Comparison of ENCODE assay signal across 8 cellular contexts in genomic region chr16:10944249-10945064, GRCh38. TPM values are rescaled to one million over a fixed set of nuclear protein-coding genes. Genes with fewer than 3 reads are reported as not detected.
A peak's percentile ranks its signal among the peaks of the same experiment; 100 is the strongest.
DNase-seq lines count a peak whose midpoint lies in the region; ATAC-seq lines count a peak whose summit lies in the region.

CLEC16A (plus strand) TSS chr16:10944564; CDS start chr16:10944718, 154 bp downstream.

- peak within 1 kb of the TSS; percentile 60 for H3K27ac ChIP-seq in effector memory CD4-positive, alpha-beta T cell (ENCODE audit: insufficient read depth, low read length, poor library complexity, severe bottlenecking)

- peak; percentile 61 for ATAC-seq in GM21360 (IDR thresholded peaks at IDR 0.05; ENCODE audit: unreplicated experiment)

- H3K4me3 ChIP-seq in effector memory CD4-positive, alpha-beta T cell (ENCODE audit: insufficient read depth, low read depth, low read length, poor library complexity, severe bottlenecking): peak within 1 kb of the TSS; percentile 94

- DNase-seq in COLO829 (ENCODE audit: low spot score) (peak; percentile 98), HT1080 (ENCODE audit: low read depth) (peak; percentile 94), NOMO-1 (lab: John Stamatoyannopoulos, UW; ENCODE audit: unreplicated experiment in 2 of 2) (peak; percentile 92 to 93), lung microvascular endothelial cell (ENCODE audit: low read depth in 2 of 2) (peak; percentile 98)
- peak; percentile 98 for DNase-seq in activated CD8-positive, alpha-beta memory T cell treated with anti-CD3 and anti-CD28 coated beads for 24 hours
- peak; percentile 88 to 94 (median 93) for DNase-seq in effector memory CD4-positive, alpha-beta T cell
- DNase-seq in stimulated activated CD4-positive, alpha-beta T cell treated with anti-CD3 and anti-CD28 coated beads, TNF-alpha, amount 100 ng/mL, for 4 hours (ENCODE audit: low read depth in 3 of 3): peak; percentile 89 to 97 (median 91)

- no peaks in the 10 kb centered on the region for H3K9me3 ChIP-seq in effector memory CD4-positive, alpha-beta T cell (ENCODE audit: control insufficient read depth, low read length)

- no peaks in the 10 kb centered on the region for H3K27me3 ChIP-seq in effector memory CD4-positive, alpha-beta T cell (replicated peaks; ENCODE audit: control insufficient read depth, insufficient read depth, low read length, poor library complexity, severe bottlenecking)

- peaks cover 41% of the 10 kb centered on the region for H3K4me1 ChIP-seq in effector memory CD4-positive, alpha-beta T cell (ENCODE audit: control insufficient read depth, insufficient read depth, low read length, poor library complexity, severe bottlenecking)

- no peaks in the 10 kb centered on the region for H3K36me3 ChIP-seq in effector memory CD4-positive, alpha-beta T cell (ENCODE audit: control insufficient read depth, insufficient read depth, low read length)

RNA-seq across cellular contexts. Expression of gene CLEC16A, which starts in this region (rescaled TPM):
- 12.5 and 12.9 TPM in 2 replicates for total RNA-seq in HT1080 (2014; rRNA removed; shearing (Covaris generic))
- 12.9 and 15.0 TPM in 2 replicates for polyA plus RNA-seq in HT1080 (2015; cell fraction: cytosol; rRNA removed)
- 13.5 and 17.2 TPM in 2 replicates for polyA plus RNA-seq in HT1080 (2015; cell fraction: nucleus; rRNA removed)
- total RNA-seq in lung microvascular endothelial cell: 10.5 and 23.4 TPM in 2 replicates

Comparison
In these comparisons a context has a peak if more than half of its experiments do, and no peak if none do; other contexts are left out.
1. Peak in every context shown above with its lines: DNase-seq, ATAC-seq, H3K4me3 ChIP-seq and H3K27ac ChIP-seq.